In the genomic region with DNA sequence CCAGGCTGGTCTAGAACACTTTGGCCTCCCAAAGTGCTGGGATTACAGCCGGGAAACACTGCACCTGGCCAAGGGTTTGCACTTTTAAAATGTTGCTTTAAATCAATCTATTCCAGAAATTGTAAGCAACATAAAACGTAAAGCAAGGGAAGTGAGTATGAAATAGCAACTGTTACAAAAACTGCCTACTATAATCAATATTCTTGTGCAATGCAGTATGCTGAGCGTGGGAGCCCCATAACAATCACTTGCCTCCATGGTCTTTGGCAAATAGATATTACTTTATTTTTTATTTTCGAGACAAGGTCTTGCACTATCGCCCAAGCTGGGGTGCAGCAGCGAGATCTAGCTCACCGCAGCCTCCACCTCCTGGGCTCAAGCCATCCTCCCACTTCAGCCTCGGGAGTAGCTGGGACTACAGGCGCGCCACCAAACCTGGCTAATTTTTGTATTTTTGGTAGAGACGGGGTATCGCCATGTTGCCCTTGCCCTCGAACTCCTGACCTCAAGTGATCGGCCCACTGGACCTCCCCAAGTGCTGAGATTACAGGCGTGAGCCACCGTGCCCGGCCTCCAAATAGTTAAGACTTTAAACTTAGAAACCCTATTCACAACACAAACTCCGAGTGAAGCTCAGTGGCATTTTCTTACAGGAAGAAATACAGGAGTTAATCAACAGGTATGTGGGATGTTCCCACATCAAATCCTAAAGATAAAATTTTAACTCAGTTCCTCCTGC, we compare ENCODE assay signal across 1 cellular context.
TF ChIP-seq lines count a peak whose summit lies in the region.

No MANE protein-coding gene starts in this region.

TF ChIP-seq in GM12878, 131 proteins besides CTCF, POLR2A, EP300 and RAD21 (continued from another document):
- TF ChIP-seq SPI1 (IDR thresholded peaks at IDR 0.05; ENCODE audit: borderline replicate concordance, insufficient read depth, low read depth, low read length) (0 out of 2 replicates have a peak, but pooled peaks have one; percentile 1), MEF2B (IDR thresholded peaks at IDR 0.05; ENCODE audit: partially characterized antibody, poor library complexity, severe bottlenecking) (peak; percentile 15), MTA2 (IDR thresholded peaks at IDR 0.05; ENCODE audit: low read depth) (peak; percentile 27; the same call in 1 of the 2 replicates), MTA3 (IDR thresholded peaks at IDR 0.05; ENCODE audit: borderline replicate concordance, low read length) (0 out of 2 replicates have a peak, but pooled peaks have one; percentile 85), LARP7 (IDR thresholded peaks at IDR 0.05) (no peak), EED (IDR thresholded peaks at IDR 0.05; ENCODE audit: low read depth) (no peak), ZNF217 (IDR thresholded peaks at IDR 0.05) (0 out of 2 replicates have a peak, but pooled peaks have one; percentile 19), SMARCA5 (IDR thresholded peaks at IDR 0.05) (no peak), NFIC (IDR thresholded peaks at IDR 0.05; ENCODE audit: low read depth, low read length) (no peak), MXI1 (IDR thresholded peaks at IDR 0.05; ENCODE audit: low read depth, low read length) (0 out of 2 replicates have a peak, but pooled peaks have one; percentile 20), EZH2 (IDR thresholded peaks at IDR 0.05; ENCODE audit: borderline replicate concordance, control insufficient read depth, low read depth, low read length) (no peak), CBX5 (IDR thresholded peaks at IDR 0.05; ENCODE audit: low read depth) (peak; percentile 1; the same call in 1 of the 2 replicates)
- TF ChIP-seq, protein P1, sequence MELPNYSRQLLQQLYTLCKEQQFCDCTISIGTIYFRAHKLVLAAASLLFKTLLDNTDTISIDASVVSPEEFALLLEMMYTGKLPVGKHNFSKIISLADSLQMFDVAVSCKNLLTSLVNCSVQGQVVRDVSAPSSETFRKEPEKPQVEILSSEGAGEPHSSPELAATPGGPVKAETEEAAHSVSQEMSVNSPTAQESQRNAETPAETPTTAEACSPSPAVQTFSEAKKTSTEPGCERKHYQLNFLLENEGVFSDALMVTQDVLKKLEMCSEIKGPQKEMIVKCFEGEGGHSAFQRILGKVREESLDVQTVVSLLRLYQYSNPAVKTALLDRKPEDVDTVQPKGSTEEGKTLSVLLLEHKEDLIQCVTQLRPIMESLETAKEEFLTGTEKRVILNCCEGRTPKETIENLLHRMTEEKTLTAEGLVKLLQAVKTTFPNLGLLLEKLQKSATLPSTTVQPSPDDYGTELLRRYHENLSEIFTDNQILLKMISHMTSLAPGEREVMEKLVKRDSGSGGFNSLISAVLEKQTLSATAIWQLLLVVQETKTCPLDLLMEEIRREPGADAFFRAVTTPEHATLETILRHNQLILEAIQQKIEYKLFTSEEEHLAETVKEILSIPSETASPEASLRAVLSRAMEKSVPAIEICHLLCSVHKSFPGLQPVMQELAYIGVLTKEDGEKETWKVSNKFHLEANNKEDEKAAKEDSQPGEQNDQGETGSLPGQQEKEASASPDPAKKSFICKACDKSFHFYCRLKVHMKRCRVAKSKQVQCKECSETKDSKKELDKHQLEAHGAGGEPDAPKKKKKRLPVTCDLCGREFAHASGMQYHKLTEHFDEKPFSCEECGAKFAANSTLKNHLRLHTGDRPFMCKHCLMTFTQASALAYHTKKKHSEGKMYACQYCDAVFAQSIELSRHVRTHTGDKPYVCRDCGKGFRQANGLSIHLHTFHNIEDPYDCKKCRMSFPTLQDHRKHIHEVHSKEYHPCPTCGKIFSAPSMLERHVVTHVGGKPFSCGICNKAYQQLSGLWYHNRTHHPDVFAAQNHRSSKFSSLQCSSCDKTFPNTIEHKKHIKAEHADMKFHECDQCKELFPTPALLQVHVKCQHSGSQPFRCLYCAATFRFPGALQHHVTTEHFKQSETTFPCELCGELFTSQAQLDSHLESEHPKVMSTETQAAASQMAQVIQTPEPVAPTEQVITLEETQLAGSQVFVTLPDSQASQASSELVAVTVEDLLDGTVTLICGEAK (IDR thresholded peaks at IDR 0.05; ENCODE audit: borderline replicate concordance) = peak; percentile 68
- TF ChIP-seq, protein P2, sequence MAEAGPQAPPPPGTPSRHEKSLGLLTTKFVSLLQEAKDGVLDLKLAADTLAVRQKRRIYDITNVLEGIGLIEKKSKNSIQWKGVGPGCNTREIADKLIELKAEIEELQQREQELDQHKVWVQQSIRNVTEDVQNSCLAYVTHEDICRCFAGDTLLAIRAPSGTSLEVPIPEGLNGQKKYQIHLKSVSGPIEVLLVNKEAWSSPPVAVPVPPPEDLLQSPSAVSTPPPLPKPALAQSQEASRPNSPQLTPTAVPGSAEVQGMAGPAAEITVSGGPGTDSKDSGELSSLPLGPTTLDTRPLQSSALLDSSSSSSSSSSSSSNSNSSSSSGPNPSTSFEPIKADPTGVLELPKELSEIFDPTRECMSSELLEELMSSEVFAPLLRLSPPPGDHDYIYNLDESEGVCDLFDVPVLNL (IDR thresholded peaks at IDR 0.05; ENCODE audit: low read depth, low read length) = no peak
- TF ChIP-seq, protein P3, sequence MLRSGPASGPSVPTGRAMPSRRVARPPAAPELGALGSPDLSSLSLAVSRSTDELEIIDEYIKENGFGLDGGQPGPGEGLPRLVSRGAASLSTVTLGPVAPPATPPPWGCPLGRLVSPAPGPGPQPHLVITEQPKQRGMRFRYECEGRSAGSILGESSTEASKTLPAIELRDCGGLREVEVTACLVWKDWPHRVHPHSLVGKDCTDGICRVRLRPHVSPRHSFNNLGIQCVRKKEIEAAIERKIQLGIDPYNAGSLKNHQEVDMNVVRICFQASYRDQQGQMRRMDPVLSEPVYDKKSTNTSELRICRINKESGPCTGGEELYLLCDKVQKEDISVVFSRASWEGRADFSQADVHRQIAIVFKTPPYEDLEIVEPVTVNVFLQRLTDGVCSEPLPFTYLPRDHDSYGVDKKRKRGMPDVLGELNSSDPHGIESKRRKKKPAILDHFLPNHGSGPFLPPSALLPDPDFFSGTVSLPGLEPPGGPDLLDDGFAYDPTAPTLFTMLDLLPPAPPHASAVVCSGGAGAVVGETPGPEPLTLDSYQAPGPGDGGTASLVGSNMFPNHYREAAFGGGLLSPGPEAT (IDR thresholded peaks at IDR 0.05; ENCODE audit: low read depth) = peak; percentile 21; the same call in 1 of the 2 replicates
